ENCODE assay signal across 3 cellular contexts in the genomic region with DNA sequence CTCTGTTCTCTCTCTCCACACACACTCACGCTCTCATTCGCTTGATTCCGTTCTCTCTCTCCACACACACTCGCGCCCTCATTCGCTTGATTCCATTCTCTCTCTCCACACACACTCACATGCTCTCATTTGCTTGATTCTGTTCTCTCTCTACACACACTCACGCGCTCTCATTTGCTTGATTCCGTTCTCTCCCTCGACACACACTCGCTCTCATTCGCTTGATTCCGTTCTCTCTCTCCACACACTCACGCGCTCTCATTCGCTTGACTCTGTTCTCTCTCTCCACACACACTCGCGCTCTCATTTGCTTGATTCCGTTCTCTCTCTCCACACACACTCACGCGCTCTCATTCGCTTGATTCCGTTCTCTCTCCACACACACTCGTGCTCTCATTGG. TPM values are rescaled to one million over a fixed set of nuclear protein-coding genes. Genes with fewer than 3 reads are reported as not detected.
"Had no signal": no experiment of that assay in that cellular context is flagged by ENCODE, and none has a peak within 500 bp of the region (broad histone marks: within the 10 kb centered on the region; RNA-seq: fewer than 3 reads in every experiment).

No MANE protein-coding gene starts in this region.

RNA-seq across cellular contexts. Expression of gene TMPRSS9, which starts 10.2 kb away (rescaled TPM):
- total RNA-seq: LHCN-M2, M059J, MCF 10A had no signal

RNA-seq across cellular contexts. Expression of gene LINGO3, which starts 41.9 kb away (rescaled TPM):
- total RNA-seq: LHCN-M2, M059J, MCF 10A had no signal
